Comparison of ENCODE assay signal across 7 cellular contexts in the genomic region with DNA sequence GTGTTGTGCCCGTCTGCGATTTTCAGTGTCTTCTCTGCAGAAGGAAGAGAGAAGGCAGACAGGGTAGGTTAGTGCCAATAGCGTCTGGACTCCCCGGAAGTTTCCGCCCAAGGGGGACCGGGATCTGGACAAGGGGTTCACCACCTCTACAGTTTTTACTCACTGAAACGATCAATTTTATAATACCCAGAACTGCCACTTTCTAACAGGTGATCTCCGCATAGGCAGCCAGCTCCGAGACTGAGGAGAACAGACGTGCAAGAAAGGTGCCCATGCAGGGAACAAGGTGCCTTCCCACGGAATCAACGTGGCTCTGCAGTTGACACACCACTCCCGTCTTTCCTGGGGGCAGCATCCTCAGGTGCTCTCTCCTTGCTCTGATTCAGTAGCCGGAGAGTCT.
"Had no signal": no experiment of that assay in that cellular context is flagged by ENCODE, and none has a peak within 500 bp of the region (broad histone marks: within the 10 kb centered on the region; RNA-seq: fewer than 3 reads in every experiment).

No MANE protein-coding gene starts in this region.

- H3K36me3 Mint-ChIP-seq: IgD-negative memory B cell had no signal

- H3K4me3 Mint-ChIP-seq: GM23338, H9, IgD-negative memory B cell had no signal

- ATAC-seq: GM23338, HepG2 had no signal

- FAIRE-seq: H1, H54, HepG2 had no signal

- H3K27me3 Mint-ChIP-seq: IgD-negative memory B cell had no signal

- H3K4me3 ChIP-seq: GM23338 had no signal

- H2AFZ ChIP-seq: GM23338 had no signal

- H3K27ac Mint-ChIP-seq: GM23338, H9, IgD-negative memory B cell had no signal

- DNase-seq: H9, HCEC 1CT had no signal

- H3K4me2 ChIP-seq: GM23338 had no signal

- H3K4me1 Mint-ChIP-seq: GM23338, H9, IgD-negative memory B cell had no signal
